19 cellular contexts compared by ENCODE assay signal in the genomic region with DNA sequence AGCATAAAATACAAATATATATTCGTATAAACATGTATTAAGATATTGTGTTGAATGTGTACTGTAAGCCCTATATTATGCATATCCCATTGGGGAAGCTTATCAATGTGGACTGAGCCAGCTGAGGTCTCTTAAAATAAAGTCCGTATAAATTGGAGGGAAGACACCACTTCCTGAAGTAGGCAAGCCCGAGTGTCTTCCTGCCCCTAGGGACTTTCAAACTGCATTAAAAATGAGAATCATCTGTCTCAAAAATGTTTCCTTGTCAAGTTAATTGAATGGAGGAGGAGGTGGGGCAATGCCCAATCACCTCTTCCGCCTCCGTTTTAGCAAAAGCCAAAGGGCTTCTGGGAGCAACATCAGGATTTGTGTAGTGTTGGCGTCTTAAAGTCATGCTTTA.
DNase-seq lines count a peak whose midpoint lies in the region; FAIRE-seq and TF ChIP-seq lines count a peak whose summit lies in the region.
"Had no signal": no experiment of that assay in that cellular context is flagged by ENCODE, and none has a peak within 500 bp of the region (broad histone marks: within the 10 kb centered on the region; RNA-seq: fewer than 3 reads in every experiment).

No MANE protein-coding gene starts in this region.

- H3K4me2 ChIP-seq in BLaER1 (peak overlapping the region; percentile 95), OCI-LY7 (ENCODE audit: low read length) (peak overlapping the region; percentile 60), Karpas-422 (ENCODE audit: low read depth, low read length, poor library complexity, severe bottlenecking) (no peak overlapping the region)

- CTCF ChIA-PET in OCI-LY7 (lab: Charles Lee; ENCODE audit: unreplicated experiment), result no interaction called here

- DNase-seq in GDM1 (lab: John Stamatoyannopoulos, UW) (peak; percentile 47), OCI-LY7 (ENCODE audit: low spot score) (peak; percentile 27), germinal center (ENCODE audit: low spot score) (peak; percentile 22), DMS53 (lab: John Stamatoyannopoulos, UW) (no peak), frontal cortex (ENCODE audit: low spot score in 2 of 2) (no peak), Karpas-422 (no peak)
- DNase-seq in activated CD8-positive, alpha-beta memory T cell treated with anti-CD3 and anti-CD28 coated beads, Interleukin-2, amount 50 U/mL, for 48 hours, result no peak
- DNase-seq: activated CD4-positive, alpha-beta T cell treated with anti-CD3 and anti-CD28 coated beads for 1 hour; DMS79 treated with DMSO at 0.1 percent for 48 hours; effector memory CD8-positive, alpha-beta T cell; esophagus squamous epithelium; H9; NCI-H146; NCI-H2171 treated with DMSO at 0.1 percent for 48 hours; OCI-M1; SHP77 treated with DMSO at 0.1 percent for 48 hours; T-helper 9 cell had no signal

- H3K27me3 ChIP-seq in BLaER1 (no peaks in the 10 kb centered on the region), Karpas-422 (ENCODE audit: low read length) (no peaks in the 10 kb centered on the region)

- H3K9me2 ChIP-seq in OCI-LY7 (ENCODE audit: insufficient read depth, low read length) (no peaks in the 10 kb centered on the region), Karpas-422 (replicated peaks; ENCODE audit: insufficient read depth, low read length) (no peaks in the 10 kb centered on the region)

- H3K9ac ChIP-seq in BLaER1, result no peak overlapping the region
- no peak overlapping the region for H3K9ac ChIP-seq in Karpas-422 (ENCODE audit: low read length)

- H2AFZ ChIP-seq in OCI-LY7 (ENCODE audit: low read length) (peak overlapping the region; percentile 53; the same call in 1 of the 2 replicates), Karpas-422 (ENCODE audit: low read length) (no peak overlapping the region)

- H4K20me1 ChIP-seq in BLaER1 (no peaks in the 10 kb centered on the region), OCI-LY7 (ENCODE audit: insufficient read depth, low read length) (no peaks in the 10 kb centered on the region), Karpas-422 (ENCODE audit: insufficient read depth, low read depth, low read length) (no peaks in the 10 kb centered on the region)

- peaks cover 62% of the 10 kb centered on the region for H3K4me1 ChIP-seq in BLaER1
- H3K4me1 ChIP-seq in OCI-LY7 (ENCODE audit: insufficient read depth, low read length, poor library complexity, severe bottlenecking), result peaks cover 26% of the 10 kb centered on the region
- H3K4me1 ChIP-seq in Karpas-422 (ENCODE audit: low read length), result peaks cover 22% of the 10 kb centered on the region

- no peak for FAIRE-seq in frontal cortex (lab: Jason Lieb, UNC)

- H3K9me3 ChIP-seq in BLaER1 (0 out of 2 replicates have a peak, but pooled peaks cover 4% of the 10 kb centered on the region), OCI-LY7 (ENCODE audit: low read length) (no peaks in the 10 kb centered on the region), Karpas-422 (ENCODE audit: low read length) (no peaks in the 10 kb centered on the region)
- H3K9me3 ChIP-seq: esophagus squamous epithelium, thoracic aorta had no signal

- H3K27ac ChIP-seq in BLaER1, result peak overlapping the region; percentile 87
- H3K27ac ChIP-seq in OCI-LY7 (ENCODE audit: low read depth, low read length, poor library complexity, severe bottlenecking), result peak overlapping the region; percentile 73
- no peak overlapping the region for H3K27ac ChIP-seq in Karpas-422 (ENCODE audit: low read length)
- H3K27ac ChIP-seq: thoracic aorta had no signal

- BruUV-seq in OCI-LY7 (replicated peaks; lab: Mats Ljungman, UMichigan), result no TSS peak

- intact Hi-C loops in OCI-LY7 (cut with micrococcal nuclease; ENCODE audit: unreplicated experiment), result loop anchor here (1.0 to 5.0 kb wide), 3 partner anchors 133 to 145 kb away; no protein-coding TSS in a partner anchor

- H3K36me3 ChIP-seq in BLaER1 (no peaks in the 10 kb centered on the region), OCI-LY7 (ENCODE audit: insufficient read depth, low read length) (no peaks in the 10 kb centered on the region), Karpas-422 (ENCODE audit: insufficient read depth, low read length) (no peaks in the 10 kb centered on the region)
- H3K36me3 ChIP-seq: esophagus squamous epithelium, thoracic aorta had no signal

- no peak for TF ChIP-seq CTCF in OCI-LY7 (conservative IDR thresholded peaks at IDR 0.05; ENCODE audit: low read length)

- POLR2A ChIA-PET in OCI-LY7 (lab: Charles Lee), result interaction anchor here (0.6 to 0.9 kb wide), 3 partner anchors 125 to 1725 kb away, joined by 3 to 4 read pairs (median 3); no protein-coding TSS in a partner anchor

- peak overlapping the region; percentile 56; the same call in 1 of the 2 replicates for H3K4me3 ChIP-seq in BLaER1
- H3K4me3 ChIP-seq in OCI-LY7 (ENCODE audit: low read depth, low read length, poor library complexity, severe bottlenecking), result no peak overlapping the region
- no peak overlapping the region for H3K4me3 ChIP-seq in Karpas-422 (ENCODE audit: low read length)
- H3K4me3 ChIP-seq: thoracic aorta had no signal

- H3K79me2 ChIP-seq in OCI-LY7 (ENCODE audit: insufficient read depth, low read depth, low read length) (no peaks in the 10 kb centered on the region), Karpas-422 (ENCODE audit: low read length) (no peaks in the 10 kb centered on the region)

Comparison
In these comparisons a context has a peak if more than half of its experiments do, and no peak if none do; other contexts are left out.
1. DNase-seq: peak in GDM1 (single experiment), OCI-LY7 (single experiment) and germinal center (single experiment); none in DMS53 (single experiment), frontal cortex (0 of 2), activated CD8-positive, alpha-beta memory T cell treated with anti-CD3 and anti-CD28 coated beads, Interleukin-2, amount 50 U/mL, for 48 hours (single experiment) and Karpas-422 (single experiment).